10 cellular contexts compared by ENCODE assay signal in genomic region chr1:158283965-158284364, GRCh38. TPM values are rescaled to one million over a fixed set of nuclear protein-coding genes. Genes with fewer than 3 reads are reported as not detected.
A peak's percentile ranks its signal among the peaks of the same experiment; 100 is the strongest.
DNase-seq lines count a peak whose midpoint lies in the region; ATAC-seq lines count a peak whose summit lies in the region.
"Had no signal": no experiment of that assay in that cellular context is flagged by ENCODE, and none has a peak within 500 bp of the region (broad histone marks: within the 10 kb centered on the region; RNA-seq: fewer than 3 reads in every experiment).

No MANE protein-coding gene starts in this region.

- DNase-seq in ELR (ENCODE audit: low read depth) (peak; percentile 14), RKO (ENCODE audit: low spot score) (peak; percentile 35), NCI-H187 treated with DMSO at 0.1 percent for 48 hours (lab: John Stamatoyannopoulos, UW) (no peak), DMS 273 treated with DMSO at 0.1 percent for 48 hours (lab: John Stamatoyannopoulos, UW) (no peak), pons (ENCODE audit: low spot score) (no peak), A172 (ENCODE audit: low spot score) (no peak)
- DNase-seq: NCI-H2107 had no signal

- peak; percentile 60 for ATAC-seq in GM19452 (IDR thresholded peaks at IDR 0.05; ENCODE audit: unreplicated experiment)
- ATAC-seq in HG03103 (IDR thresholded peaks at IDR 0.05; ENCODE audit: low read depth, unreplicated experiment): peak; percentile 38

RNA-seq across cellular contexts. Expression of gene CD1C, which starts 5.8 kb away (rescaled TPM):
- total RNA-seq in A172 (2014; rRNA removed; shearing (Covaris generic)): not detected in 2 replicates

RNA-seq across cellular contexts. Expression of gene CD1A, which starts 29.7 kb away (rescaled TPM):
- not detected in 2 replicates for total RNA-seq in A172 (2014; rRNA removed; shearing (Covaris generic))

RNA-seq across cellular contexts. Expression of gene CD1B, which starts 47.4 kb away (rescaled TPM):
- not detected in 2 replicates for total RNA-seq in A172 (2014; rRNA removed; shearing (Covaris generic))
- total RNA-seq: vagina had no signal

Comparison
In these comparisons a context has a peak if more than half of its experiments do, and no peak if none do; other contexts are left out.
1. DNase-seq: peak in ELR (single experiment) and RKO (single experiment); none in NCI-H187 treated with DMSO at 0.1 percent for 48 hours (single experiment), DMS 273 treated with DMSO at 0.1 percent for 48 hours (single experiment), pons (single experiment) and A172 (single experiment).